20 cellular contexts compared by ENCODE assay signal in the genomic region with DNA sequence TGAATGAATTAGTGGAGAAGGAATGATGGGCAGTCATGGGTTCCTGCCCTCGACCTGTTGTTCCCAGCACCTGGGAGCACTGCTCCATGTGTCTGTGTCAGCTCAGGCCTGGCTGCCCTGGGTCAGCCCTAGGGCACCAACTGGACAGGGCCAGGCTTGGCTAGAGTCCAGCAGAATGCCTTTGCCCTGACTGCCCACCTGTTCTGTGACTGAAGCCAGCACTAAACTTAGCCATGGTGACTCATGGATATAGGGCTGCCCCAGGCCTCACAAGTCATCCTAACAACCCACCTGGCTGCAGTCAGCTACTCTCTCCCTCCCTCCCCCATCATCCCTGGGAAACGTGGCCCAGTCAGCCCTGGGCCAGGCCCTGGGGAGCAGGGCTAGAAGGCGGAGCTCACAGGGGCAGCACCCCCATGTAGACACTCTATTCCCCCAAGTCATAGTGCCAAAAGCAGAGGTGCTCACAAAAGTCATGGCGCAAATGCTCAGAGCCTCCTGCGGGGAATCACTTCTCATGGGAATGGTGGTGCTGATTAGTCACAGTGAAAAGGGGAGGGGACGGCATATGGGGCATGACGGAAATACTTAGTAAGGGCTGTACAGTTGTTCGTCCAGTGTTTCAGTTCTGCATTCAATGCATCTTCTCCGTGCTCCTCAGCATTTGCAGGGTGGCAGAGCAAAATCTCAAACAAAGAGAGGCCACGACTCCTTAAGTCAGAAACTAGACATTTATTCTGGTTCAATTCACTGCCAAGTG. TPM values are rescaled to one million over a fixed set of nuclear protein-coding genes. Genes with fewer than 3 reads are reported as not detected.
DNase-seq lines count a peak whose midpoint lies in the region; ATAC-seq, FAIRE-seq and TF ChIP-seq lines count a peak whose summit lies in the region.
"Had no signal": no experiment of that assay in that cellular context is flagged by ENCODE, and none has a peak within 500 bp of the region (broad histone marks: within the 10 kb centered on the region; RNA-seq: fewer than 3 reads in every experiment).

No MANE protein-coding gene starts in this region.

- dilution Hi-C loops in mammary epithelial cell (cut with HindIII; ENCODE audit: low sequenced_read_pairs) (no loop called here), keratinocyte (cut with MboI; ENCODE audit: extremely low pct_ligation_motif_present, low sequenced_read_pairs) (no loop called here)

- no TSS peak for BruUV-seq in mammary epithelial cell (replicated peaks; lab: Mats Ljungman, UMichigan)
- no TSS peak for BruUV-seq in MCF 10A (replicated peaks; lab: Mats Ljungman, UMichigan)

- ATAC-seq in HG03469 (IDR thresholded peaks at IDR 0.05; ENCODE audit: unreplicated experiment): no peak
- ATAC-seq: activated T-cell treated with anti-CD3 and anti-CD28 coated beads, Interleukin-2, amount 50 U/mL, for 4 hours; HepG2 had no signal

- WGBS in mammary epithelial cell (ENCODE audit: low coverage, missing lambda C conversion rate): 69% methylated on average over 7 of the region's 10 CpGs
- WGBS in tibial nerve, 2 donors: 65 to 75% methylated on average over 8 to 10 of the region's 10 CpGs

- peak; percentile 81 for DNase-seq in mammary epithelial cell
- DNase-seq in MCF 10A (ENCODE audit: unreplicated experiment): no peak
- peak; percentile 92 for DNase-seq in RPMI7951 (ENCODE audit: low read depth)
- DNase-seq in keratinocyte (ENCODE audit: low read depth, low spot score): peak; percentile 45
- DNase-seq in stimulated activated CD4-positive, alpha-beta T cell treated with anti-CD3 and anti-CD28 coated beads, Interleukin-12 subunit alpha, Interleukin-12 subunit beta, amount 100 ng/mL, for 4 hours: no peak
- DNase-seq in tibial nerve (ENCODE audit: low spot score in 2 of 2): no peak
- DNase-seq in NCI-H2081 (lab: John Stamatoyannopoulos, UW): no peak
- DNase-seq: activated CD4-positive, alpha-beta T cell treated with anti-CD3 and anti-CD28 coated beads, Interleukin-2, amount 10 ng/mL, durations not matched to agents 24 days and 14 days; activated T-cell treated with anti-CD3 and anti-CD28 coated beads, Interleukin-2, amount 50 U/mL, for 4 hours; CD4-positive, alpha-beta memory T cell; central memory CD4-positive, alpha-beta T cell; erythroblast; GF-D8; heart left ventricle; NCI-H526 treated with DMSO at 0.1 percent for 48 hours; T1000; thyroid gland had no signal

- no peaks in the 10 kb centered on the region for H4K20me1 ChIP-seq in mammary epithelial cell (ENCODE audit: insufficient read depth, low read length)
- no peaks in the 10 kb centered on the region for H4K20me1 ChIP-seq in keratinocyte (ENCODE audit: control insufficient read depth, extremely low read depth, insufficient read depth, low read length)

- H3K4me2 ChIP-seq in mammary epithelial cell (ENCODE audit: insufficient read depth, low read depth, low read length) (no peak overlapping the region), keratinocyte (ENCODE audit: control insufficient read depth, extremely low read depth, insufficient read depth, low read depth, low read length) (no peak overlapping the region)

- H3K27me3 Mint-ChIP-seq in MCF 10A (ENCODE audit: insufficient read depth, unreplicated experiment): no peaks in the 10 kb centered on the region
- H3K27me3 Mint-ChIP-seq: activated CD4-positive, alpha-beta T cell treated with anti-CD3 and anti-CD28 coated beads, Interleukin-2, amount 10 ng/mL, durations not matched to agents 24 days and 14 days; CD4-positive, alpha-beta memory T cell had no signal

- no peaks in the 10 kb centered on the region for H3K9me3 ChIP-seq in mammary epithelial cell (replicated peaks; ENCODE audit: insufficient read depth, low read length)
- H3K9me3 ChIP-seq in keratinocyte (ENCODE audit: control insufficient read depth, low read depth, low read length): no peaks in the 10 kb centered on the region
- no peaks in the 10 kb centered on the region for H3K9me3 ChIP-seq in tibial nerve
- H3K9me3 ChIP-seq: heart left ventricle, thyroid gland had no signal

- FAIRE-seq in keratinocyte (lab: Jason Lieb, UNC): no peak
- FAIRE-seq: HepG2 had no signal

- H3K9me3 Mint-ChIP-seq in MCF 10A (ENCODE audit: unreplicated experiment): peaks cover 48% of the 10 kb centered on the region
- H3K9me3 Mint-ChIP-seq: activated CD4-positive, alpha-beta T cell treated with anti-CD3 and anti-CD28 coated beads, Interleukin-2, amount 10 ng/mL, durations not matched to agents 24 days and 14 days; activated T-cell treated with anti-CD3 and anti-CD28 coated beads, Interleukin-2, amount 50 U/mL, for 4 hours had no signal

- intact Hi-C loops in mammary epithelial cell (cut with micrococcal nuclease) (no loop called here), MCF 10A (cut with micrococcal nuclease) (no loop called here)

- H3K4me1 ChIP-seq in mammary epithelial cell (ENCODE audit: insufficient read depth, low read length) (peaks cover 22% of the 10 kb centered on the region), keratinocyte (ENCODE audit: control insufficient read depth, extremely low read depth, insufficient read depth, low read length) (peaks cover 4% of the 10 kb centered on the region), tibial nerve (no peaks in the 10 kb centered on the region)
- H3K4me1 ChIP-seq: heart left ventricle, thyroid gland had no signal

- no peaks in the 10 kb centered on the region for H3K27me3 ChIP-seq in mammary epithelial cell (ENCODE audit: insufficient read depth, low read length)
- H3K27me3 ChIP-seq in keratinocyte (ENCODE audit: control insufficient read depth, extremely low read depth, insufficient read depth, low read length): peaks cover 7% of the 10 kb centered on the region
- H3K27me3 ChIP-seq in tibial nerve: no peaks in the 10 kb centered on the region
- H3K27me3 ChIP-seq: thyroid gland had no signal

- in situ Hi-C loops in mammary epithelial cell (cut with MboI; ENCODE audit: low sequenced_read_pairs in 2 of 2): no loop called here

- TF ChIP-seq CTCF in mammary epithelial cell (conservative IDR thresholded peaks at IDR 0.05 in 1 of 2, IDR thresholded peaks at IDR 0.05 in 1 of 2; ENCODE audit: extremely low read depth in 1 of 2, insufficient read depth in 1 of 2, low read depth in 1 of 2, low read length in 2 of 2) (no peak), MCF 10A (IDR thresholded peaks at IDR 0.05; ENCODE audit: unreplicated experiment) (no peak), keratinocyte (optimal IDR thresholded peaks at IDR 0.05 in 1 of 3, IDR thresholded peaks at IDR 0.05 in 1 of 3, conservative IDR thresholded peaks at IDR 0.05 in 1 of 3; ENCODE audit: extremely low read depth in 1 of 3, insufficient read depth in 2 of 3, low read length in 3 of 3) (no peak), tibial nerve (IDR thresholded peaks at IDR 0.05) (no peak)

- H3K36me3 Mint-ChIP-seq in MCF 10A (ENCODE audit: insufficient read depth, unreplicated experiment): no peaks in the 10 kb centered on the region
- H3K36me3 Mint-ChIP-seq: CD4-positive, alpha-beta memory T cell had no signal

- H2AFZ ChIP-seq in mammary epithelial cell (ENCODE audit: low read depth, low read length): peak overlapping the region; percentile 1
- H2AFZ ChIP-seq in keratinocyte (ENCODE audit: control insufficient read depth, low read length): no peak overlapping the region

- CTCF ChIA-PET in mammary epithelial cell (lab: Charles Lee; ENCODE audit: low non-redundant PET): no interaction called here
- CTCF ChIA-PET in MCF 10A (lab: Yijun Ruan, JAX): interaction anchor here (0.6 kb wide), 1 partner anchor 27 kb away, joined by 3 read pairs; no protein-coding TSS in a partner anchor

- no peak for TF ChIP-seq POLR2A in tibial nerve (IDR thresholded peaks at IDR 0.05)

- no peak for TF ChIP-seq EP300 in tibial nerve (IDR thresholded peaks at IDR 0.05)

- H3K27ac ChIP-seq in mammary epithelial cell (ENCODE audit: insufficient read depth, low read depth, low read length): no peak overlapping the region
- H3K27ac ChIP-seq in keratinocyte (ENCODE audit: control insufficient read depth, insufficient read depth, low read length): no peak overlapping the region
- no peak overlapping the region for H3K27ac ChIP-seq in tibial nerve
- H3K27ac ChIP-seq: heart left ventricle, thyroid gland had no signal

- no peak overlapping the region for H3K4me3 ChIP-seq in mammary epithelial cell (replicated peaks in 1 of 3; ENCODE audit: insufficient read depth in 1 of 3, low read depth in 2 of 3, low read length in 3 of 3)
- H3K4me3 ChIP-seq in keratinocyte (ENCODE audit: control insufficient read depth in 2 of 3, extremely low read depth in 1 of 3, insufficient read depth in 2 of 3, low read depth in 1 of 3, low read length in 3 of 3): no peak overlapping the region
- no peak overlapping the region for H3K4me3 ChIP-seq in tibial nerve
- H3K4me3 ChIP-seq: heart left ventricle, thyroid gland had no signal

- no peak overlapping the region for H3K9ac ChIP-seq in mammary epithelial cell (ENCODE audit: insufficient read depth, low read length)
- no peak overlapping the region for H3K9ac ChIP-seq in keratinocyte (ENCODE audit: control insufficient read depth, extremely low read depth, insufficient read depth, low read length)

- no peak overlapping the region for H3K4me3 Mint-ChIP-seq in MCF 10A (ENCODE audit: unreplicated experiment)
- H3K4me3 Mint-ChIP-seq: activated CD4-positive, alpha-beta T cell treated with anti-CD3 and anti-CD28 coated beads, Interleukin-2, amount 10 ng/mL, durations not matched to agents 24 days and 14 days; activated T-cell treated with anti-CD3 and anti-CD28 coated beads, Interleukin-2, amount 50 U/mL, for 4 hours; CD4-positive, alpha-beta memory T cell had no signal

- no peak overlapping the region for H3K27ac Mint-ChIP-seq in MCF 10A (ENCODE audit: low read depth, unreplicated experiment)
- H3K27ac Mint-ChIP-seq: activated CD4-positive, alpha-beta T cell treated with anti-CD3 and anti-CD28 coated beads, Interleukin-2, amount 10 ng/mL, durations not matched to agents 24 days and 14 days; CD4-positive, alpha-beta memory T cell had no signal

- POLR2A ChIA-PET in MCF 10A (lab: Yijun Ruan, JAX): no interaction called here

- no peaks in the 10 kb centered on the region for H3K4me1 Mint-ChIP-seq in MCF 10A (ENCODE audit: insufficient read depth, unreplicated experiment)
- H3K4me1 Mint-ChIP-seq: activated CD4-positive, alpha-beta T cell treated with anti-CD3 and anti-CD28 coated beads, Interleukin-2, amount 10 ng/mL, durations not matched to agents 24 days and 14 days; CD4-positive, alpha-beta memory T cell had no signal

- no peaks in the 10 kb centered on the region for H3K36me3 ChIP-seq in mammary epithelial cell (ENCODE audit: insufficient read depth, low read length)
- H3K36me3 ChIP-seq in keratinocyte (ENCODE audit: control insufficient read depth in 2 of 2, extremely low read depth in 1 of 2, insufficient read depth in 2 of 2, low read length in 2 of 2): no peaks in the 10 kb centered on the region
- no peaks in the 10 kb centered on the region for H3K36me3 ChIP-seq in tibial nerve
- H3K36me3 ChIP-seq: heart left ventricle, thyroid gland had no signal

- H3K9me1 ChIP-seq in keratinocyte (ENCODE audit: control insufficient read depth, extremely low read depth, insufficient read depth, low read length): no peaks in the 10 kb centered on the region

- H3K79me2 ChIP-seq in mammary epithelial cell (ENCODE audit: insufficient read depth, low read length) (no peaks in the 10 kb centered on the region), keratinocyte (ENCODE audit: control insufficient read depth, insufficient read depth, low read length) (no peaks in the 10 kb centered on the region)

RNA-seq across cellular contexts. Expression of a gene that starts 52.0 kb away (rescaled TPM):
- total RNA-seq in mammary epithelial cell (not detected), MCF 10A (2022) (not detected in 2 replicates), tibial nerve (1 to 10 TPM in 2 of 4 donors, not detected in 2; 1.2 to 5.3 TPM)
- polyA plus RNA-seq in mammary epithelial cell (not detected), keratinocyte (not detected in 3 replicates)
- polyA minus RNA-seq in mammary epithelial cell (not detected), keratinocyte (not detected in 3 replicates)
- total RNA-seq in RPMI7951 (2014; rRNA removed; shearing (Covaris generic)): 8.6 and 9.4 TPM in 2 replicates
- polyA plus RNA-seq in keratinocyte (2011; ENCODE audit: low read depth): 0.79 TPM
- polyA plus RNA-seq in keratinocyte (2011; cell fraction: cytosol; rRNA removed): not detected in 2 replicates
- not detected in 2 replicates for polyA plus RNA-seq in keratinocyte (2011; cell fraction: nucleus; rRNA removed)
- not detected in 2 replicates for polyA plus RNA-seq in keratinocyte (2012; ENCODE audit: low replicate concordance)
- polyA minus RNA-seq in keratinocyte (2011; cell fraction: cytosol; rRNA and poly(A)+ RNA removed): not detected
- polyA minus RNA-seq in keratinocyte (2011; cell fraction: nucleus; rRNA and poly(A)+ RNA removed): not detected in 2 replicates
- total RNA-seq: A673; activated CD4-positive, alpha-beta T cell treated with anti-CD3 and anti-CD28 coated beads, Interleukin-2, amount 10 ng/mL, durations not matched to agents 24 days and 14 days; activated T-cell treated with anti-CD3 and anti-CD28 coated beads, Interleukin-2, amount 50 U/mL, for 4 hours; CD4-positive, alpha-beta memory T cell; HepG2; thyroid gland had no signal
- polyA plus RNA-seq: CD4-positive, alpha-beta memory T cell; HepG2 had no signal

Comparison
In these comparisons a context has a peak if more than half of its experiments do, and no peak if none do; other contexts are left out.
1. DNase-seq: peak in mammary epithelial cell (single experiment), RPMI7951 (single experiment) and keratinocyte (single experiment); none in MCF 10A (single experiment), stimulated activated CD4-positive, alpha-beta T cell treated with anti-CD3 and anti-CD28 coated beads, Interleukin-12 subunit alpha, Interleukin-12 subunit beta, amount 100 ng/mL, for 4 hours (single experiment), tibial nerve (0 of 2) and NCI-H2081 (0 of 2).